8 cellular contexts compared by ENCODE assay signal in the genomic region with DNA sequence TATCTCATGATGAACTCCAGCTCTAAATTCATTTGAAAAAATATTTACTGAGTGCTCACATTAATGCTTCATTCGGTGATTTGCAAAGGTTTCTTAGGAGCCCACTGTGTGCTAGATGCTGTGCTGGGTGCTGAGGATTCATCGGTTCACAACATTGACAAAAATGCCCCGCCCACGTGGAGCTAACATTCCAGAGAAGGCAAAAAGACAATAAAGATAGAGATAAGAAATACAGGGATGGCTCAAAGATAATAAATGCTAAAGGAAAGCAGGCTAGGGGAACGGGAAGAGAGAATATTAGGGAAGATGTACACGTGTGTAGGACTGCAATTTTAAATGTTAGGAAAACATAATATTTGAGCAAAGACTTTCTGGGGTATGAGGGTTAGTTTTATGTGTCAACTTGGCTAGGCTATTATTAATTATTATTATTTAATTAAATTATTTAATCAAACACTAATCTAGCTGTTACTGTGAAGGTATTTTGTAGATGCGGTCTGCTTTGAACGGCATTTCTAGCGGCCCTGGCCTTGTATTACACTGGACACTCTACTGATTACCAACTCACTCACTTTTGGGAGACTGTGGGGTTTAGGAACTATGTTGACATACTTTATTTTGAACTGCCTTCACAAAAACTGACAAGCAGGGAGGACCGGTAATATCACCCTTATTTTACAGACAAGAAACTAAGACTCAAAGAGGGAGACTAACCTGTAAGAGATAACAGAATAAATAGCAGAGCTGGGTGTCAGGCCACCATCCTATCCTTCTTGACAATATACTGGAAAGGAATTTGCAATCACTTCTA.
A peak's percentile ranks its signal among the peaks of the same experiment; 100 is the strongest.
DNase-seq lines count a peak whose midpoint lies in the region; ATAC-seq, FAIRE-seq and TF ChIP-seq lines count a peak whose summit lies in the region.

No MANE protein-coding gene starts in this region.

- peak overlapping the region; percentile 99 for H3K27ac Mint-ChIP-seq in MCF 10A (ENCODE audit: low read depth, unreplicated experiment)

- H3K27ac ChIP-seq in A549 (peak overlapping the region; percentile 90 to 93), HUES48 (ENCODE audit: low read depth, low read length) (peak overlapping the region; percentile 84)

- no peak for TF ChIP-seq POLR2A in A549 (IDR thresholded peaks at IDR 0.05; ENCODE audit: low read length)

- no peaks in the 10 kb centered on the region for H3K36me3 ChIP-seq in HUES48 (ENCODE audit: control insufficient read depth, insufficient read depth, low read length)

- no peak for ATAC-seq in A549
- ATAC-seq in HG03280 (IDR thresholded peaks at IDR 0.05; ENCODE audit: unreplicated experiment) = no peak
- ATAC-seq in HG03520 (IDR thresholded peaks at IDR 0.05; ENCODE audit: unreplicated experiment) = no peak

- H3K27me3 Mint-ChIP-seq in MCF 10A (ENCODE audit: insufficient read depth, unreplicated experiment) = no peaks in the 10 kb centered on the region

- H3K9me3 ChIP-seq in A549 (no peaks in the 10 kb centered on the region), HUES48 (ENCODE audit: control insufficient read depth, insufficient read depth, low read length) (no peaks in the 10 kb centered on the region), mononuclear cell (ENCODE audit: low read depth, low read length) (no peaks in the 10 kb centered on the region)

- TF ChIP-seq CTCF in A549 (IDR thresholded peaks at IDR 0.05) (no peak), MCF 10A (IDR thresholded peaks at IDR 0.05; ENCODE audit: unreplicated experiment) (no peak)

- H3K4me1 ChIP-seq in A549 = peaks cover 8% of the 10 kb centered on the region; the same call in 1 of the 3 replicates
- H3K4me1 ChIP-seq in HUES48 (ENCODE audit: control insufficient read depth, insufficient read depth, low read length) = peaks cover 9% of the 10 kb centered on the region
- H3K4me1 ChIP-seq in mononuclear cell (ENCODE audit: insufficient read depth, low read length) = peaks cover 43% of the 10 kb centered on the region

- H3K27me3 ChIP-seq in HUES48 (ENCODE audit: control insufficient read depth, insufficient read depth, low read length) (no peaks in the 10 kb centered on the region), mononuclear cell (ENCODE audit: insufficient read depth, low read length) (no peaks in the 10 kb centered on the region)

- POLR2A ChIA-PET in A549 (lab: Yijun Ruan, JAX) = interaction anchor here (1.9 to 2.6 kb wide), 3 partner anchors 61 to 272 kb away, joined by 7 to 25 read pairs (median 22); a partner anchor contains a TSS
- POLR2A ChIA-PET in MCF 10A (lab: Yijun Ruan, JAX) = interaction anchor here (0.5 to 4.0 kb wide), 29 partner anchors 9 to 279 kb away, joined by 3 to 108 read pairs (median 4); a partner anchor contains a TSS

- DNase-seq in A549 (ENCODE audit: low read depth in 1 of 2, low spot score in 1 of 2) (no peak), MCF 10A (ENCODE audit: unreplicated experiment) (peak; percentile 10), NCI-H2171 (lab: John Stamatoyannopoulos, UW) (no peak), NCI-H526 treated with DMSO at 0.1 percent for 48 hours (lab: John Stamatoyannopoulos, UW) (no peak)

- TF ChIP-seq RAD21 in A549 (conservative IDR thresholded peaks at IDR 0.05 in 1 of 2, IDR thresholded peaks at IDR 0.05 in 1 of 2) = no peak

- H3K9me3 Mint-ChIP-seq in MCF 10A (ENCODE audit: unreplicated experiment) = no peaks in the 10 kb centered on the region

- peak overlapping the region; percentile 70; the same call in 1 of the 2 replicates for H3K9ac ChIP-seq in HUES48 (ENCODE audit: low read depth, low read length)

- peaks cover 18% of the 10 kb centered on the region for H3K4me1 Mint-ChIP-seq in MCF 10A (ENCODE audit: insufficient read depth, unreplicated experiment)

- intact Hi-C loops in MCF 10A (cut with micrococcal nuclease) = loop anchor here (5.0 kb wide), 3 partner anchors 119 to 699 kb away; no protein-coding TSS in a partner anchor

- CTCF ChIA-PET in A549 (lab: Yijun Ruan, JAX) = interaction anchor here (1.4 to 5.1 kb wide), 3 partner anchors 24 to 271 kb away, joined by 3 to 57 read pairs (median 5); no protein-coding TSS in a partner anchor
- CTCF ChIA-PET in MCF 10A (lab: Yijun Ruan, JAX) = interaction anchor here (0.6 to 4.5 kb wide), 5 partner anchors 14 to 271 kb away, joined by 3 to 43 read pairs (median 3); no protein-coding TSS in a partner anchor

- WGBS in A549 (ENCODE audit: missing lambda C conversion rate) = 52% methylated on average over 10 of the region's 10 CpGs

- peak overlapping the region; percentile 87 for H3K4me2 ChIP-seq in A549

- no peak for FAIRE-seq in A549 (lab: Jason Lieb, UNC)

- H3K4me3 ChIP-seq in A549 = peak overlapping the region; percentile 71
- peak overlapping the region; percentile 82 for H3K4me3 ChIP-seq in HUES48 (ENCODE audit: low read depth, low read length)
- peak overlapping the region; percentile 90 for H3K4me3 ChIP-seq in mononuclear cell (ENCODE audit: low read length)

- no peaks in the 10 kb centered on the region for H3K36me3 Mint-ChIP-seq in MCF 10A (ENCODE audit: insufficient read depth, unreplicated experiment)

- H3K4me3 Mint-ChIP-seq in MCF 10A (ENCODE audit: unreplicated experiment) = peak overlapping the region; percentile 93

- TF ChIP-seq EP300 in A549 (IDR thresholded peaks at IDR 0.05) = no peak

- no TSS peak for BruUV-seq in MCF 10A (replicated peaks; lab: Mats Ljungman, UMichigan)

TF ChIP-seq in A549, 52 proteins besides CTCF, POLR2A, EP300 and RAD21:
- TF ChIP-seq HOXA7 (CRISPR knock-in tag; IDR thresholded peaks at IDR 0.05) = no peak
- TF ChIP-seq, protein P1, sequence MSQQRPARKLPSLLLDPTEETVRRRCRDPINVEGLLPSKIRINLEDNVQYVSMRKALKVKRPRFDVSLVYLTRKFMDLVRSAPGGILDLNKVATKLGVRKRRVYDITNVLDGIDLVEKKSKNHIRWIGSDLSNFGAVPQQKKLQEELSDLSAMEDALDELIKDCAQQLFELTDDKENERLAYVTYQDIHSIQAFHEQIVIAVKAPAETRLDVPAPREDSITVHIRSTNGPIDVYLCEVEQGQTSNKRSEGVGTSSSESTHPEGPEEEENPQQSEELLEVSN (IDR thresholded peaks at IDR 0.05; ENCODE audit: borderline replicate concordance, low read depth) = no peak
TF ChIP-seq in A549: peak in this region for 0.
